32 cellular contexts compared by ENCODE assay signal in genomic region chr5:10545084-10545483, GRCh38.
"Had no signal": no experiment of that assay in that cellular context is flagged by ENCODE, and none has a peak within 500 bp of the region (broad histone marks: within the 10 kb centered on the region; RNA-seq: fewer than 3 reads in every experiment).

No MANE protein-coding gene starts in this region.

- H3K9me3 Mint-ChIP-seq: activated CD4-positive, alpha-beta memory T cell treated with anti-CD3 and anti-CD28 coated beads for 36 hours; activated CD4-positive, alpha-beta T cell treated with anti-CD3 and anti-CD28 coated beads, Interleukin-2, amount 10 ng/mL, durations not matched to agents 24 days and 14 days; activated T-cell treated with anti-CD3 and anti-CD28 coated beads, Interleukin-2, amount 50 U/mL, for 24 hours; activated T-cell treated with anti-CD3 and anti-CD28 coated beads, Interleukin-2, amount 50 U/mL, for 72 hours; dendritic cell treated with granulocyte-macrophage colony-stimulating factor and Interleukin-4, amounts not matched to agents 40 ng/mL and 50 ng/mL, for 4 days; T-helper 2 cell treated with Interferon-gamma antibody and Interleukin-4, amounts not matched to agents 5 μg/mL and 100 μg/mL, for 36 hours had no signal

- DNase-seq: activated CD4-positive, alpha-beta memory T cell treated with anti-CD3 and anti-CD28 coated beads for 36 hours; activated CD4-positive, alpha-beta T cell treated with anti-CD3 and anti-CD28 coated beads for 36 hours; activated CD4-positive, alpha-beta T cell treated with anti-CD3 and anti-CD28 coated beads, Interleukin-2, amount 10 ng/mL, durations not matched to agents 24 days and 14 days; activated CD4-positive, CD25-positive, alpha-beta regulatory T cell; activated CD4-positive, CD25-positive, alpha-beta regulatory T cell treated with anti-CD3 and anti-CD28 coated beads, Interleukin-2, amount 50 U/mL, for 72 hours; activated CD8-positive, alpha-beta memory T cell treated with anti-CD3 and anti-CD28 coated beads, Interleukin-2, amount 50 U/mL, for 48 hours; activated effector memory CD4-positive, alpha-beta T cell treated with Interleukin-2 at 50 U/mL for 16 hours; activated gamma-delta T cell treated with Interleukin-2 at 50 U/mL for 16 hours; activated naive CD4-positive, alpha-beta T cell treated with anti-CD3 and anti-CD28 coated beads, Interleukin-2, amount 50 U/mL, for 16 hours; activated naive CD4-positive, alpha-beta T cell treated with Interleukin-2 at 50 U/mL for 16 hours; activated T-cell treated with anti-CD3 and anti-CD28 coated beads for 4 hours; activated T-cell treated with anti-CD3 and anti-CD28 coated beads, Interleukin-2, amount 50 U/mL, for 24 hours; activated T-cell treated with anti-CD3 and anti-CD28 coated beads, Interleukin-2, amount 50 U/mL, for 72 hours; adrenal gland; amygdala; aorta; body of pancreas; central memory CD4-positive, alpha-beta T cell; cerebellar nuclear complex; dorsolateral prefrontal cortex; effector memory CD4-positive, alpha-beta T cell; endodermal cell; foreskin fibroblast; T-helper 1 cell; T-helper 17 cell; T1000 had no signal

- H3K27ac ChIP-seq: adrenal gland, body of pancreas, coronary artery had no signal

- H3K9me3 ChIP-seq: adrenal gland, body of pancreas had no signal

- H3K36me3 ChIP-seq: adrenal gland had no signal

- H3K27me3 ChIP-seq: body of pancreas, dorsolateral prefrontal cortex had no signal

- H3K4me3 ChIP-seq: adrenal gland, body of pancreas, coronary artery, dorsolateral prefrontal cortex had no signal

- H3K4me1 ChIP-seq: adrenal gland, body of pancreas had no signal

- ATAC-seq: activated CD4-positive, alpha-beta T cell treated with anti-CD3 and anti-CD28 coated beads for 36 hours; activated T-cell treated with anti-CD3 and anti-CD28 coated beads, Interleukin-2, amount 50 U/mL, for 72 hours; body of pancreas; esophagus mucosa; T-helper 17 cell had no signal

- H3K4me3 Mint-ChIP-seq: activated CD4-positive, alpha-beta memory T cell treated with anti-CD3 and anti-CD28 coated beads for 36 hours; activated CD4-positive, alpha-beta T cell treated with anti-CD3 and anti-CD28 coated beads for 36 hours; activated CD4-positive, alpha-beta T cell treated with anti-CD3 and anti-CD28 coated beads, Interleukin-2, amount 10 ng/mL, durations not matched to agents 24 days and 14 days; activated naive CD8-positive, alpha-beta T cell; activated T-cell treated with anti-CD3 and anti-CD28 coated beads, Interleukin-2, amount 50 U/mL, for 24 hours; activated T-cell treated with anti-CD3 and anti-CD28 coated beads, Interleukin-2, amount 50 U/mL, for 72 hours; dendritic cell treated with granulocyte-macrophage colony-stimulating factor and Interleukin-4, amounts not matched to agents 40 ng/mL and 50 ng/mL, for 4 days; endodermal cell; T-helper 17 cell; T-helper 2 cell treated with Interferon-gamma antibody and Interleukin-4, amounts not matched to agents 5 μg/mL and 100 μg/mL, for 36 hours had no signal

- H3K36me3 Mint-ChIP-seq: activated CD4-positive, alpha-beta memory T cell treated with anti-CD3 and anti-CD28 coated beads for 36 hours; activated naive CD8-positive, alpha-beta T cell had no signal

- H3K4me1 Mint-ChIP-seq: T-helper 17 cell had no signal

- H3K27ac Mint-ChIP-seq: activated CD4-positive, alpha-beta memory T cell treated with anti-CD3 and anti-CD28 coated beads for 36 hours; activated CD4-positive, alpha-beta T cell treated with anti-CD3 and anti-CD28 coated beads for 36 hours; activated CD4-positive, alpha-beta T cell treated with anti-CD3 and anti-CD28 coated beads, Interleukin-2, amount 10 ng/mL, durations not matched to agents 24 days and 14 days; activated naive CD8-positive, alpha-beta T cell; activated T-cell treated with anti-CD3 and anti-CD28 coated beads, Interleukin-2, amount 50 U/mL, for 24 hours; activated T-cell treated with anti-CD3 and anti-CD28 coated beads, Interleukin-2, amount 50 U/mL, for 72 hours; dendritic cell treated with granulocyte-macrophage colony-stimulating factor and Interleukin-4, amounts not matched to agents 40 ng/mL and 50 ng/mL, for 4 days; endodermal cell; T-helper 17 cell; T-helper 2 cell treated with Interferon-gamma antibody and Interleukin-4, amounts not matched to agents 5 μg/mL and 100 μg/mL, for 36 hours had no signal

- FAIRE-seq: frontal cortex had no signal
